In genomic region chr7:117562732-117563131, GRCh38 we compare ENCODE assay signal across 22 cellular contexts.
DNase-seq lines count a peak whose midpoint lies in the region; ATAC-seq and TF ChIP-seq lines count a peak whose summit lies in the region.
"Had no signal": no experiment of that assay in that cellular context is flagged by ENCODE, and none has a peak within 500 bp of the region (broad histone marks: within the 10 kb centered on the region; RNA-seq: fewer than 3 reads in every experiment).

No MANE protein-coding gene starts in this region.

- H4K5ac ChIP-seq in mesendoderm (ENCODE audit: low read length): no peak overlapping the region

- no peak for TF ChIP-seq POLR2A in heart left ventricle (IDR thresholded peaks at IDR 0.05)

- no peaks in the 10 kb centered on the region for H3K27me3 ChIP-seq in cardiac muscle cell
- peaks cover 0 to 7% (median 0%) of the 10 kb centered on the region in 9 donors for H3K27me3 ChIP-seq in heart left ventricle
- no peaks in the 10 kb centered on the region for H3K27me3 ChIP-seq in mesendoderm (ENCODE audit: insufficient read depth, low read length, poor library complexity)
- H3K27me3 ChIP-seq: BE2C, SJCRH30 had no signal

- no peaks in the 10 kb centered on the region for H3K79me1 ChIP-seq in mesendoderm (ENCODE audit: low read length)

- no peak overlapping the region for H3K4me3 Mint-ChIP-seq in natural killer cell
- H3K4me3 Mint-ChIP-seq: CD14-positive monocyte, H9 had no signal

- H3K23ac ChIP-seq in mesendoderm (ENCODE audit: low read length): no peak overlapping the region

- H3K79me2 ChIP-seq in mesendoderm (ENCODE audit: control insufficient read depth, insufficient read depth, low read length): no peaks in the 10 kb centered on the region

- H4K8ac ChIP-seq in mesendoderm (ENCODE audit: low read depth, low read length): no peak overlapping the region

- no peak overlapping the region for H2BK120ac ChIP-seq in mesendoderm (ENCODE audit: low read depth, low read length)

- no peaks in the 10 kb centered on the region for H3K27me3 Mint-ChIP-seq in natural killer cell (ENCODE audit: low read depth in 2 of 2)

- H3K36me3 ChIP-seq in cardiac muscle cell: no peaks in the 10 kb centered on the region
- no peaks in the 10 kb centered on the region for H3K36me3 ChIP-seq in heart left ventricle
- H3K36me3 ChIP-seq in mesendoderm (ENCODE audit: control insufficient read depth, insufficient read depth, low read length): no peaks in the 10 kb centered on the region
- H3K36me3 ChIP-seq: BE2C, SJCRH30 had no signal

- no peak overlapping the region for H3K4ac ChIP-seq in mesendoderm (ENCODE audit: low read depth, low read length)

- intact Hi-C loops in heart left ventricle (cut with DNase I): no loop called here
- intact Hi-C loops in natural killer cell (cut with micrococcal nuclease): no loop called here

- ATAC-seq in heart left ventricle (no peak), HG02885 (IDR thresholded peaks at IDR 0.05; ENCODE audit: poor library complexity, unreplicated experiment) (peak; percentile 44), HG02870 (IDR thresholded peaks at IDR 0.05; ENCODE audit: unreplicated experiment) (no peak), natural killer cell (no peak)
- ATAC-seq: Right ventricle myocardium inferior, SK-N-SH treated with all-trans-retinoic acid at 6 μM for 48 hours had no signal

- H2AK5ac ChIP-seq in mesendoderm (ENCODE audit: low read length): no peak overlapping the region

- H3K56ac ChIP-seq in mesendoderm (ENCODE audit: low read length): no peak overlapping the region

- no peaks in the 10 kb centered on the region for H3K36me3 Mint-ChIP-seq in natural killer cell
- H3K36me3 Mint-ChIP-seq: CD14-positive monocyte had no signal

- H3K4me3 ChIP-seq in cardiac muscle cell: no peak overlapping the region
- no peak overlapping the region for H3K4me3 ChIP-seq in heart left ventricle
- H3K4me3 ChIP-seq in mesendoderm (ENCODE audit: low read length): no peak overlapping the region
- H3K4me3 ChIP-seq: PC-9, SJCRH30 had no signal

- no peak overlapping the region for H3K4me2 ChIP-seq in mesendoderm (ENCODE audit: low read length)
- H3K4me2 ChIP-seq: PC-9 had no signal

- no peak overlapping the region for H3K9ac ChIP-seq in mesendoderm (ENCODE audit: low read length)

- H3K9me3 Mint-ChIP-seq in natural killer cell: peaks cover 5 to 10% of the 10 kb centered on the region in 2 donors
- H3K9me3 Mint-ChIP-seq: H9 had no signal

- WGBS in heart left ventricle, 4 donors: 65 to 74% (median 67%) methylated on average over 1 of the region's 1 CpG
- no CpG with 5 or more reads among the region's 1 CpG for WGBS in mesendoderm (ENCODE audit: extremely low coverage, insufficient coverage, low lambda C conversion rate)

- no peak overlapping the region for H2BK5ac ChIP-seq in mesendoderm (ENCODE audit: low read length)

- no peaks in the 10 kb centered on the region for H3K9me3 ChIP-seq in cardiac muscle cell (ENCODE audit: low read depth)
- no peaks in the 10 kb centered on the region for H3K9me3 ChIP-seq in heart left ventricle
- H3K9me3 ChIP-seq: BE2C had no signal

- H3K18ac ChIP-seq in mesendoderm (ENCODE audit: low read length): no peak overlapping the region

- DNase-seq in cardiac muscle cell (ENCODE audit: low read depth in 1 of 2, low spot score in 1 of 2) (peak in 1 of 2 donors; percentile 6), heart left ventricle (no peak), amniotic epithelial cell (ENCODE audit: low read depth) (peak; percentile 69), mesendoderm (peak; percentile 17), natural killer cell (no peak)
- DNase-seq in activated effector memory CD4-positive, alpha-beta T cell treated with Interleukin-2 at 50 U/mL for 16 hours: no peak
- DNase-seq: BE2C; H9; Kasumi-1; NCI-H2029; NCI-H446 treated with DMSO at 0.1 percent for 48 hours; NCI-H526; NCI-H82; NK-92 treated with Interleukin-12 subunit alpha and Interleukin-12 subunit beta, amount 100 ng/mL, for 24 hours; PC-9; SJCRH30 had no signal

- H3K27ac ChIP-seq in cardiac muscle cell (peak overlapping the region; percentile 76), heart left ventricle (no peak overlapping the region), mesendoderm (ENCODE audit: low read depth, low read length) (no peak overlapping the region)
- H3K27ac ChIP-seq: 22Rv1, PC-9, SJCRH30 had no signal

- H2BK15ac ChIP-seq in mesendoderm (replicated peaks; ENCODE audit: low read depth): no peak overlapping the region

- H3K27ac Mint-ChIP-seq in natural killer cell: no peak overlapping the region
- H3K27ac Mint-ChIP-seq: CD14-positive monocyte, H9 had no signal

- no peaks in the 10 kb centered on the region for H3K4me1 Mint-ChIP-seq in natural killer cell
- H3K4me1 Mint-ChIP-seq: CD14-positive monocyte, H9 had no signal

- H3K4me1 ChIP-seq in cardiac muscle cell (ENCODE audit: low read depth) (peaks cover 28% of the 10 kb centered on the region), heart left ventricle (no peaks in the 10 kb centered on the region), mesendoderm (ENCODE audit: control insufficient read depth, low read depth, low read length) (no peaks in the 10 kb centered on the region)
- H3K4me1 ChIP-seq: BE2C, SJCRH30 had no signal

- TF ChIP-seq CTCF in cardiac muscle cell (IDR thresholded peaks at IDR 0.05; ENCODE audit: low read depth, low read length) (no peak), heart left ventricle (IDR thresholded peaks at IDR 0.05) (no peak), natural killer cell (IDR thresholded peaks at IDR 0.05) (no peak)

Comparison
In these comparisons a context has a peak if more than half of its experiments do, and no peak if none do; other contexts are left out.
1. DNase-seq: peak in amniotic epithelial cell (single experiment) and mesendoderm (single experiment); none in heart left ventricle (0 of 5), activated effector memory CD4-positive, alpha-beta T cell treated with Interleukin-2 at 50 U/mL for 16 hours (single experiment) and natural killer cell (single experiment).